In the genomic region with DNA sequence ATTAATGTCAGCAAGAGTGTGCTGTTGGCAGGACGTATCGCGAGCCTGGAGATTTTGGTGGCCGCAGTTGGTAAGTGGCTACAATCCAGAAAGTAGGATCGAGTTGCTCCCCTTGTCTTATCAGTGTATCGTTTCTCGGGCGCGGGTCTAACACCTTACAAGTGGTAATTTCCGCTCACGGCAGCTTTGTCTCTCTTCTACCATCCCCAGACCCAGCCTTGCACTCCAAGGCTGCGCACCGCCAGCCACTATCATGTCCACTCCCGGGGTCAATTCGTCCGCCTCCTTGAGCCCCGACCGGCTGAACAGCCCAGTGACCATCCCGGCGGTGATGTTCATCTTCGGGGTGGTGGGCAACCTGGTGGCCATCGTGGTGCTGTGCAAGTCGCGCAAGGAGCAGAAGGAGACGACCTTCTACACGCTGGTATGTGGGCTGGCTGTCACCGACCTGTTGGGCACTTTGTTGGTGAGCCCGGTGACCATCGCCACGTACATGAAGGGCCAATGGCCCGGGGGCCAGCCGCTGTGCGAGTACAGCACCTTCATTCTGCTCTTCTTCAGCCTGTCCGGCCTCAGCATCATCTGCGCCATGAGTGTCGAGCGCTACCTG, we compare ENCODE assay signal across 8 cellular contexts. TPM values are rescaled to one million over a fixed set of nuclear protein-coding genes. Genes with fewer than 3 reads are reported as not detected.
DNase-seq lines count a peak whose midpoint lies in the region; FAIRE-seq and TF ChIP-seq lines count a peak whose summit lies in the region.

No MANE protein-coding gene starts in this region.

- TF ChIP-seq CTCF in fibroblast of pulmonary artery (IDR thresholded peaks at IDR 0.05; ENCODE audit: low read length, missing control alignments): no peak
- no peak for TF ChIP-seq CTCF in osteoblast (IDR thresholded peaks at IDR 0.05; ENCODE audit: extremely low read depth, low read depth, low read length)

- H3K79me2 ChIP-seq in osteoblast (ENCODE audit: insufficient read depth, low read length): peaks cover 58% of the 10 kb centered on the region

- H3K27ac ChIP-seq in osteoblast (ENCODE audit: low read depth, low read length): no peak overlapping the region

- peak overlapping the region; percentile 77 for H3K4me3 ChIP-seq in fibroblast of pulmonary artery (replicated peaks; ENCODE audit: low read depth, low read length)
- H3K4me3 ChIP-seq in osteoblast (ENCODE audit: insufficient read depth, low read length): peak overlapping the region; percentile 81

- H3K9me3 ChIP-seq in osteoblast (ENCODE audit: low read depth, low read length): no peaks in the 10 kb centered on the region

- H2AFZ ChIP-seq in osteoblast (ENCODE audit: low read length): peak overlapping the region; percentile 81

- H3K4me2 ChIP-seq in osteoblast (ENCODE audit: insufficient read depth, low read length): peak overlapping the region; percentile 96

- no peaks in the 10 kb centered on the region for H4K20me1 ChIP-seq in osteoblast (ENCODE audit: insufficient read depth, low read length)

- peak; percentile 32 to 37 for DNase-seq in activated CD4-positive, alpha-beta T cell treated with anti-CD3 and anti-CD28 coated beads for 24 hours (ENCODE audit: low read depth in 2 of 2)
- no peak for DNase-seq in activated CD4-positive, alpha-beta T cell treated with anti-CD3 and anti-CD28 coated beads for 1 hour
- DNase-seq in activated CD8-positive, alpha-beta memory T cell treated with anti-CD3 and anti-CD28 coated beads, Interleukin-2, amount 50 U/mL, for 4 hours: peak; percentile 46
- DNase-seq in fibroblast of pulmonary artery (ENCODE audit: low read depth) (no peak), osteoblast (ENCODE audit: insufficient read length, low spot score, missing footprints) (peak; percentile 64), foreskin melanocyte (no peak), putamen (ENCODE audit: low spot score) (no peak), HTR-8/SVneo (ENCODE audit: insufficient read length, low spot score) (no peak)

- peaks cover 53% of the 10 kb centered on the region for H3K4me1 ChIP-seq in osteoblast (ENCODE audit: insufficient read depth, low read length)

- H3K27me3 ChIP-seq in osteoblast (ENCODE audit: insufficient read depth, low read length): no peaks in the 10 kb centered on the region

- H3K36me3 ChIP-seq in osteoblast (ENCODE audit: insufficient read depth, low read length): no peaks in the 10 kb centered on the region

- FAIRE-seq in HTR-8/SVneo (lab: Jason Lieb, UNC): no peak

RNA-seq across cellular contexts. Expression of a gene that starts 1.1 kb away (rescaled TPM):
- 10.6 and 15.2 TPM in 2 replicates for total RNA-seq in osteoblast

Comparison
In these comparisons a context has a peak if more than half of its experiments do, and no peak if none do; other contexts are left out.
1. DNase-seq: peak in activated CD4-positive, alpha-beta T cell treated with anti-CD3 and anti-CD28 coated beads for 24 hours (2 of 2), activated CD8-positive, alpha-beta memory T cell treated with anti-CD3 and anti-CD28 coated beads, Interleukin-2, amount 50 U/mL, for 4 hours (single experiment) and osteoblast (single experiment); none in activated CD4-positive, alpha-beta T cell treated with anti-CD3 and anti-CD28 coated beads for 1 hour (single experiment), fibroblast of pulmonary artery (single experiment), foreskin melanocyte (single experiment), putamen (single experiment) and HTR-8/SVneo (single experiment).